Comparison of ENCODE assay signal across 2 cellular contexts in the genomic region with DNA sequence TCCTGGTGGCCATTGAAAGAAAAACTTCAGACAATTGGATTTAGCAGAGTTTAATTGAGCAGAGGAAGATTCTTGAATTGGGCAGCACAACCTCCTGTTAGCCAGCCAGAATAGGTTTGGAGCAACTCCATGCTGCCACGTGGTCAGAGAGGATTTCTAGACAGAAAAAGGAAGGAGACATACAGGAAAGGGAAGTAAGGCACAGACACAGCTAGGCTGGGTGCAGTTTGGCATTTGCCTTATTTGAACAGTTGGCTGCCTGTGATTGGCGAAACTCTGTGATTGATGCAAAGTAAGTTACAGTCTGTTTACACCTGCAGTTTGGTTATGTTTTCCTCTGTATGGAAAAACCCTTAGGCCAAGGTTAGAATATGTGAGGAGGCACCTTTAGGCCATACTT.
TF ChIP-seq lines count a peak whose summit lies in the region.

No MANE protein-coding gene starts in this region.

TF ChIP-seq in liver, 16 proteins besides CTCF, POLR2A, EP300 and RAD21 (continued from another document):
- TF ChIP-seq, protein P1, sequence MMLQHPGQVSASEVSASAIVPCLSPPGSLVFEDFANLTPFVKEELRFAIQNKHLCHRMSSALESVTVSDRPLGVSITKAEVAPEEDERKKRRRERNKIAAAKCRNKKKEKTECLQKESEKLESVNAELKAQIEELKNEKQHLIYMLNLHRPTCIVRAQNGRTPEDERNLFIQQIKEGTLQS (IDR thresholded peaks at IDR 0.05), result no peak
- TF ChIP-seq TAF1 (conservative IDR thresholded peaks at IDR 0.05), result no peak
- TF ChIP-seq HNF4A (conservative IDR thresholded peaks at IDR 0.05), result no peak
- TF ChIP-seq, protein P2, sequence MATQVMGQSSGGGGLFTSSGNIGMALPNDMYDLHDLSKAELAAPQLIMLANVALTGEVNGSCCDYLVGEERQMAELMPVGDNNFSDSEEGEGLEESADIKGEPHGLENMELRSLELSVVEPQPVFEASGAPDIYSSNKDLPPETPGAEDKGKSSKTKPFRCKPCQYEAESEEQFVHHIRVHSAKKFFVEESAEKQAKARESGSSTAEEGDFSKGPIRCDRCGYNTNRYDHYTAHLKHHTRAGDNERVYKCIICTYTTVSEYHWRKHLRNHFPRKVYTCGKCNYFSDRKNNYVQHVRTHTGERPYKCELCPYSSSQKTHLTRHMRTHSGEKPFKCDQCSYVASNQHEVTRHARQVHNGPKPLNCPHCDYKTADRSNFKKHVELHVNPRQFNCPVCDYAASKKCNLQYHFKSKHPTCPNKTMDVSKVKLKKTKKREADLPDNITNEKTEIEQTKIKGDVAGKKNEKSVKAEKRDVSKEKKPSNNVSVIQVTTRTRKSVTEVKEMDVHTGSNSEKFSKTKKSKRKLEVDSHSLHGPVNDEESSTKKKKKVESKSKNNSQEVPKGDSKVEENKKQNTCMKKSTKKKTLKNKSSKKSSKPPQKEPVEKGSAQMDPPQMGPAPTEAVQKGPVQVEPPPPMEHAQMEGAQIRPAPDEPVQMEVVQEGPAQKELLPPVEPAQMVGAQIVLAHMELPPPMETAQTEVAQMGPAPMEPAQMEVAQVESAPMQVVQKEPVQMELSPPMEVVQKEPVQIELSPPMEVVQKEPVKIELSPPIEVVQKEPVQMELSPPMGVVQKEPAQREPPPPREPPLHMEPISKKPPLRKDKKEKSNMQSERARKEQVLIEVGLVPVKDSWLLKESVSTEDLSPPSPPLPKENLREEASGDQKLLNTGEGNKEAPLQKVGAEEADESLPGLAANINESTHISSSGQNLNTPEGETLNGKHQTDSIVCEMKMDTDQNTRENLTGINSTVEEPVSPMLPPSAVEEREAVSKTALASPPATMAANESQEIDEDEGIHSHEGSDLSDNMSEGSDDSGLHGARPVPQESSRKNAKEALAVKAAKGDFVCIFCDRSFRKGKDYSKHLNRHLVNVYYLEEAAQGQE (IDR thresholded peaks at IDR 0.05), result no peak
- TF ChIP-seq JUND (IDR thresholded peaks at IDR 0.05), result no peak
- TF ChIP-seq RXRA (IDR thresholded peaks at IDR 0.05), result peak in 1 of 2 donors; percentile 7

TF ChIP-seq in HepG2, 621 proteins besides CTCF, POLR2A, EP300 and RAD21:
- TF ChIP-seq, protein P3, sequence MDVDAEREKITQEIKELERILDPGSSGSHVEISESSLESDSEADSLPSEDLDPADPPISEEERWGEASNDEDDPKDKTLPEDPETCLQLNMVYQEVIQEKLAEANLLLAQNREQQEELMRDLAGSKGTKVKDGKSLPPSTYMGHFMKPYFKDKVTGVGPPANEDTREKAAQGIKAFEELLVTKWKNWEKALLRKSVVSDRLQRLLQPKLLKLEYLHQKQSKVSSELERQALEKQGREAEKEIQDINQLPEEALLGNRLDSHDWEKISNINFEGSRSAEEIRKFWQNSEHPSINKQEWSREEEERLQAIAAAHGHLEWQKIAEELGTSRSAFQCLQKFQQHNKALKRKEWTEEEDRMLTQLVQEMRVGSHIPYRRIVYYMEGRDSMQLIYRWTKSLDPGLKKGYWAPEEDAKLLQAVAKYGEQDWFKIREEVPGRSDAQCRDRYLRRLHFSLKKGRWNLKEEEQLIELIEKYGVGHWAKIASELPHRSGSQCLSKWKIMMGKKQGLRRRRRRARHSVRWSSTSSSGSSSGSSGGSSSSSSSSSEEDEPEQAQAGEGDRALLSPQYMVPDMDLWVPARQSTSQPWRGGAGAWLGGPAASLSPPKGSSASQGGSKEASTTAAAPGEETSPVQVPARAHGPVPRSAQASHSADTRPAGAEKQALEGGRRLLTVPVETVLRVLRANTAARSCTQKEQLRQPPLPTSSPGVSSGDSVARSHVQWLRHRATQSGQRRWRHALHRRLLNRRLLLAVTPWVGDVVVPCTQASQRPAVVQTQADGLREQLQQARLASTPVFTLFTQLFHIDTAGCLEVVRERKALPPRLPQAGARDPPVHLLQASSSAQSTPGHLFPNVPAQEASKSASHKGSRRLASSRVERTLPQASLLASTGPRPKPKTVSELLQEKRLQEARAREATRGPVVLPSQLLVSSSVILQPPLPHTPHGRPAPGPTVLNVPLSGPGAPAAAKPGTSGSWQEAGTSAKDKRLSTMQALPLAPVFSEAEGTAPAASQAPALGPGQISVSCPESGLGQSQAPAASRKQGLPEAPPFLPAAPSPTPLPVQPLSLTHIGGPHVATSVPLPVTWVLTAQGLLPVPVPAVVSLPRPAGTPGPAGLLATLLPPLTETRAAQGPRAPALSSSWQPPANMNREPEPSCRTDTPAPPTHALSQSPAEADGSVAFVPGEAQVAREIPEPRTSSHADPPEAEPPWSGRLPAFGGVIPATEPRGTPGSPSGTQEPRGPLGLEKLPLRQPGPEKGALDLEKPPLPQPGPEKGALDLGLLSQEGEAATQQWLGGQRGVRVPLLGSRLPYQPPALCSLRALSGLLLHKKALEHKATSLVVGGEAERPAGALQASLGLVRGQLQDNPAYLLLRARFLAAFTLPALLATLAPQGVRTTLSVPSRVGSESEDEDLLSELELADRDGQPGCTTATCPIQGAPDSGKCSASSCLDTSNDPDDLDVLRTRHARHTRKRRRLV (CRISPR knock-in tag; IDR thresholded peaks at IDR 0.05), result no peak
- TF ChIP-seq ZNF207 (IDR thresholded peaks at IDR 0.05; ENCODE audit: borderline replicate concordance) (no peak), ZNF232 (CRISPR knock-in tag; IDR thresholded peaks at IDR 0.05; ENCODE audit: borderline replicate concordance) (no peak), SP140L (CRISPR knock-in tag; IDR thresholded peaks at IDR 0.05; ENCODE audit: borderline replicate concordance) (no peak), FOXM1 (CRISPR knock-in tag; IDR thresholded peaks at IDR 0.05) (no peak), FOXO1 (CRISPR knock-in tag; IDR thresholded peaks at IDR 0.05) (no peak), ZFP37 (CRISPR knock-in tag; IDR thresholded peaks at IDR 0.05; ENCODE audit: borderline replicate concordance) (no peak), PHB2 (IDR thresholded peaks at IDR 0.05; ENCODE audit: partially characterized antibody) (no peak), MXI1 (IDR thresholded peaks at IDR 0.05; ENCODE audit: borderline replicate concordance, low read depth, low read length) (no peak), ZNF780A (CRISPR knock-in tag; IDR thresholded peaks at IDR 0.05) (no peak), KDM2A (CRISPR knock-in tag; IDR thresholded peaks at IDR 0.05; ENCODE audit: borderline replicate concordance, low read depth) (no peak), ISX (CRISPR knock-in tag; conservative IDR thresholded peaks at IDR 0.05) (no peak), PHF5A (CRISPR knock-in tag; IDR thresholded peaks at IDR 0.05; ENCODE audit: low read depth, unreplicated experiment) (no peak), HOXA9 (CRISPR knock-in tag; IDR thresholded peaks at IDR 0.05; ENCODE audit: borderline replicate concordance) (no peak), AGO1 (IDR thresholded peaks at IDR 0.05; ENCODE audit: low read depth, low read length, poor library complexity, severe bottlenecking) (no peak), ZSCAN29 (CRISPR knock-in tag; conservative IDR thresholded peaks at IDR 0.05) (no peak)
- TF ChIP-seq, protein P4, sequence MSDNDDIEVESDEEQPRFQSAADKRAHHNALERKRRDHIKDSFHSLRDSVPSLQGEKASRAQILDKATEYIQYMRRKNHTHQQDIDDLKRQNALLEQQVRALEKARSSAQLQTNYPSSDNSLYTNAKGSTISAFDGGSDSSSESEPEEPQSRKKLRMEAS (IDR thresholded peaks at IDR 0.05), result no peak
- TF ChIP-seq, protein P5, sequence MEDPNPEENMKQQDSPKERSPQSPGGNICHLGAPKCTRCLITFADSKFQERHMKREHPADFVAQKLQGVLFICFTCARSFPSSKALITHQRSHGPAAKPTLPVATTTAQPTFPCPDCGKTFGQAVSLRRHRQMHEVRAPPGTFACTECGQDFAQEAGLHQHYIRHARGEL (CRISPR knock-in tag; IDR thresholded peaks at IDR 0.05), result no peak
- TF ChIP-seq, protein P6, sequence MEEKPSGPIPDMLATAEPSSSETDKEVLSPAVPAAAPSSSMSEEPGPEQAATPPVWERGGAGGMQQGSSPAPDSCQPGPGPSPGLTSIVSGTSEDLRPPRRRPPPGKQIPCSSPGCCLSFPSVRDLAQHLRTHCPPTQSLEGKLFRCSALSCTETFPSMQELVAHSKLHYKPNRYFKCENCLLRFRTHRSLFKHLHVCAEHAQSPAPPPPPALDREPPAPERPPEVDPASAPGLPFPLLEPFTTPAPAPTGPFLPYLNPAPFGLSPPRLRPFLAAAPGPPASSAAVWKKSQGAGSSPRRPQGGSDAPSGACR (CRISPR knock-in tag; IDR thresholded peaks at IDR 0.05), result no peak
- TF ChIP-seq, protein P7, sequence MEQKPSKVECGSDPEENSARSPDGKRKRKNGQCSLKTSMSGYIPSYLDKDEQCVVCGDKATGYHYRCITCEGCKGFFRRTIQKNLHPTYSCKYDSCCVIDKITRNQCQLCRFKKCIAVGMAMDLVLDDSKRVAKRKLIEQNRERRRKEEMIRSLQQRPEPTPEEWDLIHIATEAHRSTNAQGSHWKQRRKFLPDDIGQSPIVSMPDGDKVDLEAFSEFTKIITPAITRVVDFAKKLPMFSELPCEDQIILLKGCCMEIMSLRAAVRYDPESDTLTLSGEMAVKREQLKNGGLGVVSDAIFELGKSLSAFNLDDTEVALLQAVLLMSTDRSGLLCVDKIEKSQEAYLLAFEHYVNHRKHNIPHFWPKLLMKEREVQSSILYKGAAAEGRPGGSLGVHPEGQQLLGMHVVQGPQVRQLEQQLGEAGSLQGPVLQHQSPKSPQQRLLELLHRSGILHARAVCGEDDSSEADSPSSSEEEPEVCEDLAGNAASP (CRISPR knock-in tag; IDR thresholded peaks at IDR 0.05; ENCODE audit: borderline replicate concordance), result no peak
